Comparison of ENCODE assay signal across 8 cellular contexts in the genomic region with DNA sequence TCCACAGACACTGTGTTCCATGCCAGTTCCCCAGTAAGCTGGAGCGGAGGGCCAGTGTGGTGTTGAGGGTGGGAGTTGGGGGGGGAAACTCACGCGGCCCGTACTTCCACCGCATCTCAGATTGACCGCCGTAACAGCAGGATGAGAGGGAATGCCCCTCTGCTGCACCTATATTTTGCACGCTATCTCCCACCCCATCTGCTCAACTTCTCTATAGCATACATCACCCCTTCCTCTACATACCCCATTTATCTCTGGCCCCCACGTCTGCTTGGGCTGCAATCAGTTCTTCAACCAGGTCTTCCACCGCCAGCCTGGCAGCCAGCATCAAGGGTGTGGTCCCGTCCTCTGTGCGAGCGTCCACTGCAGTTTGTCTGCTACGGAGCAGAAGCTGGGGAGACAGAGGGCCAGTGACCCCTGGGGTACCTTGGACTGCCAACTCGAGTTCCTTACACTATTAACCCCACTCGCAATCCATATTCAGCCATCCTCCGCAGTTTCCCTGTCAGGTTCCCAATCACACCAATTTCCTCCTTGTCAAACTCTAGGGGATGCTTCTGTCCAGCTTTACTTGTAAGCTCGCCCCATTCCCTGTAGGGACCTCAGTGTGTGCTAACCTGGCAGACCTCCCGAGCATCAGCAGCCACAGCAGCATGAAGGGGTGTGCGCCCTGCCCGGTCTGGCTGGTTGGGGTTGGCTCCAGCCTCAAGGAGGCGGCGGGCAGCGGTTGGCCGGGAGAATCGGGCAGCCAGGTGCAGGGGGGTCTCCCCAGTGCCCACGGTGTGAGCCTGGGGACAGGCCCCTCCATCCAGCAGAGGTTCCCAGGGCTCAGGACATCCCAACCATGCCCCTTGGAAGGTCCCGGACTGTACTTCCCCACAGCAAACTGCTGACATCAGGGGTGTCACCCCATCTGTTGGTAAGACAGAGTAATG. TPM values are rescaled to one million over a fixed set of nuclear protein-coding genes. Genes with fewer than 3 reads are reported as not detected.
A peak's percentile ranks its signal among the peaks of the same experiment; 100 is the strongest.
DNase-seq lines count a peak whose midpoint lies in the region; ATAC-seq and TF ChIP-seq lines count a peak whose summit lies in the region.

No MANE protein-coding gene starts in this region.

- no peaks in the 10 kb centered on the region for H3K27me3 Mint-ChIP-seq in natural killer cell (ENCODE audit: low read depth in 2 of 2)

- TF ChIP-seq CTCF in GM12875 (IDR thresholded peaks at IDR 0.05; ENCODE audit: borderline replicate concordance, insufficient read depth, low read depth, low read length) (no peak), natural killer cell (IDR thresholded peaks at IDR 0.05) (no peak)

- no peaks in the 10 kb centered on the region for H3K36me3 ChIP-seq in SJSA1

- ATAC-seq in natural killer cell: no peak
- ATAC-seq in GM21515 (IDR thresholded peaks at IDR 0.05; ENCODE audit: unreplicated experiment): no peak

- peak overlapping the region; percentile 98 for H3K4me3 Mint-ChIP-seq in natural killer cell

- no peaks in the 10 kb centered on the region for H3K27me3 ChIP-seq in SJSA1 (replicated peaks)

- peaks cover 42% of the 10 kb centered on the region for H3K4me1 ChIP-seq in SJSA1 (replicated peaks)

- intact Hi-C loops in natural killer cell (cut with micrococcal nuclease): loop anchor here (5.0 to 10.0 kb wide), 3 partner anchors 222 to 775 kb away; partner anchors contain the start of genes DXO and PSMB8

- DNase-seq in SJSA1 (ENCODE audit: low read depth in 1 of 2, low spot score in 2 of 2) (peak in 1 of 2 experiments; percentile 13), epithelial cell of prostate (ENCODE audit: low read depth, low spot score) (no peak), natural killer cell (no peak), epidermal melanocyte (ENCODE audit: insufficient read length, low spot score) (no peak), GF-D8 (lab: John Stamatoyannopoulos, UW) (no peak), NCI-H82 (lab: John Stamatoyannopoulos, UW) (no peak)

- peaks cover 37 to 53% of the 10 kb centered on the region in 2 donors for H3K4me1 Mint-ChIP-seq in natural killer cell

- H3K4me3 ChIP-seq in GM12875 (ENCODE audit: low read depth, low read length) (peak overlapping the region; percentile 75), SJSA1 (peak overlapping the region; percentile 53)

- H3K27ac ChIP-seq in SJSA1 (peak overlapping the region; percentile 99), epithelial cell of prostate (peak overlapping the region; percentile 93)

- no peaks in the 10 kb centered on the region for H3K36me3 Mint-ChIP-seq in natural killer cell

- H3K27ac Mint-ChIP-seq in natural killer cell: peak overlapping the region; percentile 99

- no peaks in the 10 kb centered on the region for H3K9me3 Mint-ChIP-seq in natural killer cell

- no peaks in the 10 kb centered on the region for H3K9me3 ChIP-seq in SJSA1 (replicated peaks)

RNA-seq across cellular contexts. Expression of gene GPSM3, which starts 4.5 kb away (rescaled TPM):
- 15.3 and 16.2 TPM in 2 replicates for total RNA-seq in SJSA1 (2014; rRNA removed; shearing (Covaris generic))
- total RNA-seq in natural killer cell: 100 to 1,000 TPM; 216 to 240 (median 221) TPM

RNA-seq across cellular contexts. Expression of gene PBX2, which starts 6.9 kb away (rescaled TPM):
- 11.8 and 13.2 TPM in 2 replicates for total RNA-seq in SJSA1 (2014; rRNA removed; shearing (Covaris generic))
- 100 to 1,000 TPM; 111 to 116 (median 112) TPM for total RNA-seq in natural killer cell

RNA-seq across cellular contexts. Expression of gene AGER, which starts 12.9 kb away (rescaled TPM):
- total RNA-seq in SJSA1 (2014; rRNA removed; shearing (Covaris generic)): 0.76 TPM in 1 of 2 replicates, not detected in the other
- 10 to 100 TPM; 19.0 to 25.1 (median 22.9) TPM for total RNA-seq in natural killer cell

RNA-seq across cellular contexts. Expression of gene RNF5, which starts 18.7 kb away (rescaled TPM):
- total RNA-seq in SJSA1 (2014; rRNA removed; shearing (Covaris generic)): 63.6 and 67.6 TPM in 2 replicates
- 10 to 100 TPM; 35.1 to 39.2 (median 36.6) TPM for total RNA-seq in natural killer cell

RNA-seq across cellular contexts. Expression of gene AGPAT1, which starts 21.1 kb away (rescaled TPM):
- total RNA-seq in SJSA1 (2014; rRNA removed; shearing (Covaris generic)): 40.9 and 65.4 TPM in 2 replicates
- total RNA-seq in natural killer cell: 10 to 100 TPM; 29.5 to 31.9 (median 31.2) TPM

Comparison
In these comparisons a context has a peak if more than half of its experiments do, and no peak if none do; other contexts are left out.
1. RNA of gene GPSM3, which starts 4.5 kb away (total RNA-seq): 216 to 240 TPM in natural killer cell; 15.3 to 16.2 TPM in SJSA1; every median in the first group is over 10 times any median in the second.
2. RNA of gene AGER, which starts 12.9 kb away (total RNA-seq): 19.0 to 25.1 TPM in natural killer cell; 0.76 TPM in SJSA1; every median in the first group is over 10 times any median in the second.